24 cellular contexts compared by ENCODE assay signal in the genomic region with DNA sequence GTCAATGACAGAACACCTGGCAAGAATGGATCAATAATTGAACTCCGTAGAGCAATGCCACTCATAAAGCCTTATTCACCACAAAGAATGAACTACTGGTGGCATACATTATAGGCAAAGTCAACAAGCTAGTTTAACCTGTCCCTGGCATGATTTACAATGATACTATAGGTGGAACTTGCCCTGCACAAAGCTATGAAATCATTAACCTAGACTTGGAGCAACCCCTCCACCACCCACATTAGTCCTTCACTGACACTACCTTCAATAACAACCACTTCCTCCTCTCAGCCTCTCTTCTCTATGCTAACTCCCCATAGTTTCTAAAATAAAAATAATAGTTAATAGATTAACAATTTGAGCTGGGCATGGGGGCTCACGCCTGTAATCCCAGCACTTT. TPM values are rescaled to one million over a fixed set of nuclear protein-coding genes. Genes with fewer than 3 reads are reported as not detected.
DNase-seq lines count a peak whose midpoint lies in the region; ATAC-seq and TF ChIP-seq lines count a peak whose summit lies in the region.
"Had no signal": no experiment of that assay in that cellular context is flagged by ENCODE, and none has a peak within 500 bp of the region (broad histone marks: within the 10 kb centered on the region; RNA-seq: fewer than 3 reads in every experiment).

No MANE protein-coding gene starts in this region.

- TF ChIP-seq RAD21 in SK-N-SH (IDR thresholded peaks at IDR 0.05; ENCODE audit: low read length) = no peak

- no peak overlapping the region for H3K4me3 ChIP-seq in CD4-positive, CD25-positive, alpha-beta regulatory T cell (ENCODE audit: low read depth, low read length)
- H3K4me3 ChIP-seq in esophagus (ENCODE audit: low read depth in 1 of 2, low read length in 2 of 2) (no peak overlapping the region), SK-N-SH (ENCODE audit: low read depth in 2 of 2, low read length in 1 of 2) (no peak overlapping the region)
- H3K4me3 ChIP-seq: pancreas, sigmoid colon, upper lobe of left lung had no signal

- ATAC-seq in CD4-positive, CD25-positive, alpha-beta regulatory T cell (ENCODE audit: low read depth in 2 of 2) = peak in 1 of 2 donors; percentile 24
- ATAC-seq in GM18909 (IDR thresholded peaks at IDR 0.05; ENCODE audit: poor library complexity, unreplicated experiment) (peak; percentile 72), HG03460 (IDR thresholded peaks at IDR 0.05; ENCODE audit: unreplicated experiment) (peak; percentile 65), HG02852 (IDR thresholded peaks at IDR 0.05; ENCODE audit: unreplicated experiment) (no peak)
- ATAC-seq: CD8-positive, alpha-beta T cell; effector memory CD8-positive, alpha-beta T cell; naive thymus-derived CD4-positive, alpha-beta T cell; T-cell had no signal

- peaks cover 8% of the 10 kb centered on the region for H3K4me1 ChIP-seq in CD4-positive, CD25-positive, alpha-beta regulatory T cell (ENCODE audit: control insufficient read depth, insufficient read depth, low read length, poor library complexity, severe bottlenecking)
- H3K4me1 ChIP-seq in esophagus (ENCODE audit: control insufficient read depth in 2 of 2, insufficient read depth in 2 of 2, low read length in 1 of 2) (no peaks in the 10 kb centered on the region), SK-N-SH (ENCODE audit: control insufficient read depth in 1 of 2, insufficient read depth in 2 of 2, low read depth in 1 of 2, low read length in 1 of 2) (no peaks in the 10 kb centered on the region; a peak in 2 of 4 replicates)

- no peaks in the 10 kb centered on the region for H3K9me2 ChIP-seq in SK-N-SH

- TF ChIP-seq EP300 in SK-N-SH (IDR thresholded peaks at IDR 0.05; ENCODE audit: borderline replicate concordance in 1 of 2, low read depth in 1 of 2, low read length in 1 of 2) = no peak

- no peak overlapping the region for H3K27ac ChIP-seq in CD4-positive, CD25-positive, alpha-beta regulatory T cell (ENCODE audit: insufficient read depth, low read length, poor library complexity, severe bottlenecking)
- H3K27ac ChIP-seq in esophagus (ENCODE audit: low read depth in 2 of 2, low read length in 1 of 2) (peak overlapping the region; percentile 48 to 70), SK-N-SH (ENCODE audit: low read depth in 2 of 2, low read length in 1 of 2) (no peak overlapping the region)
- H3K27ac ChIP-seq: pancreas, sigmoid colon, upper lobe of left lung had no signal

- H3K4me2 ChIP-seq in SK-N-SH = no peak overlapping the region

- peaks cover 19% of the 10 kb centered on the region for H3K36me3 ChIP-seq in CD4-positive, CD25-positive, alpha-beta regulatory T cell (ENCODE audit: control insufficient read depth, insufficient read depth, low read length)
- no peaks in the 10 kb centered on the region for H3K36me3 ChIP-seq in esophagus (ENCODE audit: control insufficient read depth in 2 of 2, insufficient read depth in 2 of 2, low read length in 1 of 2)
- H3K36me3 ChIP-seq in SK-N-SH (replicated peaks in 1 of 2; ENCODE audit: control insufficient read depth in 1 of 2, insufficient read depth in 2 of 2, low read length in 1 of 2) = peaks cover 0 to 15% of the 10 kb centered on the region in 2 experiments
- H3K36me3 ChIP-seq: pancreas had no signal

- CTCF ChIA-PET in SK-N-SH (lab: Yijun Ruan, JAX) = interaction anchor here (0.7 kb wide), 1 partner anchor 27 kb away, joined by 3 read pairs; no protein-coding TSS in a partner anchor

- H3K4me3 Mint-ChIP-seq in CD4-positive, CD25-positive, alpha-beta regulatory T cell = no peak overlapping the region
- H3K4me3 Mint-ChIP-seq: CD8-positive, alpha-beta T cell; effector memory CD8-positive, alpha-beta T cell; naive thymus-derived CD4-positive, alpha-beta T cell; stimulated activated naive CD8-positive, alpha-beta T cell treated with anti-CD3 and anti-CD28 coated beads, Interleukin-15, Interleukin-2, amounts not matched to agents 100 ng/mL and 50 ng/mL, for 24 hours; T-cell had no signal

- TF ChIP-seq CTCF in SK-N-SH (IDR thresholded peaks at IDR 0.05) = no peak

- H3K4me1 Mint-ChIP-seq in CD4-positive, CD25-positive, alpha-beta regulatory T cell = peaks cover 32 to 48% (median 36%) of the 10 kb centered on the region in 4 donors

- no peaks in the 10 kb centered on the region for H3K27me3 ChIP-seq in CD4-positive, CD25-positive, alpha-beta regulatory T cell (ENCODE audit: control insufficient read depth, insufficient read depth, low read length)
- H3K27me3 ChIP-seq in esophagus (ENCODE audit: control insufficient read depth in 1 of 2, insufficient read depth in 2 of 2, low read length in 2 of 2) (no peaks in the 10 kb centered on the region), SK-N-SH (ENCODE audit: insufficient read depth) (no peaks in the 10 kb centered on the region)
- H3K27me3 ChIP-seq: pancreas, sigmoid colon, upper lobe of left lung had no signal

- H3K36me3 Mint-ChIP-seq in CD4-positive, CD25-positive, alpha-beta regulatory T cell = peaks cover 3% of the 10 kb centered on the region

- H2AFZ ChIP-seq in SK-N-SH (ENCODE audit: low read depth) = no peak overlapping the region

- 63 to 75% methylated on average over 2 of the region's 2 CpGs for WGBS in esophagus, 2 donors
- WGBS in SK-N-SH (ENCODE audit: low lambda C conversion rate) = 92% methylated on average over 2 of the region's 2 CpGs

- no peaks in the 10 kb centered on the region for H3K27me3 Mint-ChIP-seq in CD4-positive, CD25-positive, alpha-beta regulatory T cell
- H3K27me3 Mint-ChIP-seq: effector memory CD8-positive, alpha-beta T cell; naive thymus-derived CD4-positive, alpha-beta T cell; stimulated activated naive CD8-positive, alpha-beta T cell treated with anti-CD3 and anti-CD28 coated beads, Interleukin-15, Interleukin-2, amounts not matched to agents 100 ng/mL and 50 ng/mL, for 24 hours; T-cell had no signal

- H3F3A ChIP-seq in SK-N-SH (replicated peaks; ENCODE audit: insufficient read depth) = no peaks in the 10 kb centered on the region

- H4K20me1 ChIP-seq in SK-N-SH (ENCODE audit: insufficient read depth) = 0 out of 2 replicates have a peak, but pooled peaks cover 3% of the 10 kb centered on the region

- DNase-seq in CD4-positive, CD25-positive, alpha-beta regulatory T cell = peak in 1 of 3 donors; percentile 13
- DNase-seq in SK-N-SH (no peak), NCI-H2227 treated with DMSO at 0.1 percent for 48 hours (lab: John Stamatoyannopoulos, UW) (no peak), NOMO-1 treated with dmso at 0.1 percent for 144 hours (lab: John Stamatoyannopoulos, UW; ENCODE audit: unreplicated experiment) (no peak)
- DNase-seq: activated CD4-positive, alpha-beta T cell treated with anti-CD3 and anti-CD28 coated beads, Interleukin-2, amount 50 U/mL, for 1 hour; activated CD8-positive, alpha-beta memory T cell treated with anti-CD3 and anti-CD28 coated beads, Interleukin-2, amount 50 U/mL, for 48 hours; activated naive CD4-positive, alpha-beta T cell; CD8-positive, alpha-beta T cell; effector memory CD8-positive, alpha-beta T cell; head of caudate nucleus; Kasumi-1; naive thymus-derived CD4-positive, alpha-beta T cell; NCI-H1694 treated with DMSO at 0.1 percent for 48 hours; NCI-H69; pancreas; Right ventricle myocardium superior; sigmoid colon; T-cell; upper lobe of left lung had no signal

- peak overlapping the region in 2 of 3 donors; percentile 1 to 52 for H3K27ac Mint-ChIP-seq in CD4-positive, CD25-positive, alpha-beta regulatory T cell
- H3K27ac Mint-ChIP-seq: CD8-positive, alpha-beta T cell; effector memory CD8-positive, alpha-beta T cell; stimulated activated naive CD8-positive, alpha-beta T cell treated with anti-CD3 and anti-CD28 coated beads, Interleukin-15, Interleukin-2, amounts not matched to agents 100 ng/mL and 50 ng/mL, for 24 hours; T-cell had no signal

- no peaks in the 10 kb centered on the region for H3K9me3 Mint-ChIP-seq in CD4-positive, CD25-positive, alpha-beta regulatory T cell
- H3K9me3 Mint-ChIP-seq: CD8-positive, alpha-beta T cell; effector memory CD8-positive, alpha-beta T cell; naive thymus-derived CD4-positive, alpha-beta T cell; stimulated activated naive CD8-positive, alpha-beta T cell treated with anti-CD3 and anti-CD28 coated beads, Interleukin-15, Interleukin-2, amounts not matched to agents 100 ng/mL and 50 ng/mL, for 24 hours; T-cell had no signal

- no peak overlapping the region for H3K9ac ChIP-seq in SK-N-SH

- POLR2A ChIA-PET in SK-N-SH (lab: Yijun Ruan, JAX) = no interaction called here

- no peaks in the 10 kb centered on the region for H3K9me3 ChIP-seq in CD4-positive, CD25-positive, alpha-beta regulatory T cell (ENCODE audit: control insufficient read depth in 2 of 2, low read length in 2 of 2)
- H3K9me3 ChIP-seq in esophagus (ENCODE audit: control insufficient read depth in 2 of 2, insufficient read depth in 1 of 2, low read depth in 1 of 2, low read length in 1 of 2) = no peaks in the 10 kb centered on the region
- no peaks in the 10 kb centered on the region for H3K9me3 ChIP-seq in SK-N-SH
- H3K9me3 ChIP-seq: pancreas, sigmoid colon, upper lobe of left lung had no signal

- peaks cover 9% of the 10 kb centered on the region; the same call in 1 of the 2 replicates for H3K79me2 ChIP-seq in SK-N-SH (ENCODE audit: insufficient read depth)

TF ChIP-seq in SK-N-SH, 30 proteins besides CTCF, POLR2A, EP300 and RAD21 (continues in another document):
- TF ChIP-seq SIN3A (IDR thresholded peaks at IDR 0.05; ENCODE audit: borderline replicate concordance, low read depth, low read length) (no peak), TAF1 (IDR thresholded peaks at IDR 0.05; ENCODE audit: borderline replicate concordance, low read depth, low read length) (no peak), FOSL2 (IDR thresholded peaks at IDR 0.05; ENCODE audit: borderline replicate concordance, low read depth) (no peak), GABPA (IDR thresholded peaks at IDR 0.05; ENCODE audit: low read depth) (no peak), TEAD4 (IDR thresholded peaks at IDR 0.05; ENCODE audit: borderline replicate concordance, insufficient read depth) (no peak), ELF1 (IDR thresholded peaks at IDR 0.05) (no peak), MXI1 (IDR thresholded peaks at IDR 0.05; ENCODE audit: low read depth, low read length) (no peak), RFX5 (IDR thresholded peaks at IDR 0.05; ENCODE audit: low read length) (no peak)
- TF ChIP-seq, protein P1, sequence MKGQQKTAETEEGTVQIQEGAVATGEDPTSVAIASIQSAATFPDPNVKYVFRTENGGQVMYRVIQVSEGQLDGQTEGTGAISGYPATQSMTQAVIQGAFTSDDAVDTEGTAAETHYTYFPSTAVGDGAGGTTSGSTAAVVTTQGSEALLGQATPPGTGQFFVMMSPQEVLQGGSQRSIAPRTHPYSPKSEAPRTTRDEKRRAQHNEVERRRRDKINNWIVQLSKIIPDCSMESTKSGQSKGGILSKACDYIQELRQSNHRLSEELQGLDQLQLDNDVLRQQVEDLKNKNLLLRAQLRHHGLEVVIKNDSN (IDR thresholded peaks at IDR 0.05; ENCODE audit: borderline replicate concordance, low read depth) = no peak

RNA-seq across cellular contexts. Expression of gene ACAP2, which starts 54.4 kb away (rescaled TPM):
- total RNA-seq in CD4-positive, CD25-positive, alpha-beta regulatory T cell = 121 TPM
- 10 to 100 TPM; 36.9 to 59.2 (median 48.5) TPM for polyA plus RNA-seq in CD4-positive, CD25-positive, alpha-beta regulatory T cell
- polyA plus RNA-seq in esophagus (10 to 100 TPM; 11.9 to 12.5 TPM), SK-N-SH (2012; rRNA removed) (6.8 and 9.6 TPM in 2 replicates)
- 10.7 and 12.7 TPM in 2 replicates for polyA plus RNA-seq in SK-N-SH (2012; cell fraction: cytosol; rRNA removed)
- 6.2 and 14.0 TPM in 2 replicates for polyA plus RNA-seq in SK-N-SH (2012; cell fraction: nucleus; rRNA removed)

Comparison
In these comparisons a context has a peak if more than half of its experiments do, and no peak if none do; other contexts are left out.
1. H3K27ac ChIP-seq: peak in esophagus (2 of 2); none in CD4-positive, CD25-positive, alpha-beta regulatory T cell (single experiment) and SK-N-SH (0 of 2).